ENCODE assay signal across 19 cellular contexts in the genomic region with DNA sequence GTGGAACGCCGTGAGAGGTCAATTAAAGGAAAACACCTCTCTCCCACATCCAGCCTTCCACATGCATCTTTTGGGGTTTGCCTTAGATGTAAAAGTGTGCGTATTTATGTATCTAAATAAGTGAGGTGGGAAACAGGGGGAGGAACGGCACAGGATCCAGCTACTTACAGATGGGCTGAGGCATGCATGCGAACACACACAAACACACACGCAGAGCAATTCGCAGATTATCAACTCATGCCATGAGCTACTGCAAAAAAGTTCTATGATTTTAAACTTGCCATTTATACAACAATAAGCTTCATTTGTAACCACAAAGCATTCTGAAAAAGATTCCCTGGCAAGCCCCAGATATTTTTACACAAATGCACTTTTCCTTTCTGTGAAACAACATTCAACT.
DNase-seq lines count a peak whose midpoint lies in the region; ATAC-seq, FAIRE-seq and TF ChIP-seq lines count a peak whose summit lies in the region.
"Had no signal": no experiment of that assay in that cellular context is flagged by ENCODE, and none has a peak within 500 bp of the region (broad histone marks: within the 10 kb centered on the region; RNA-seq: fewer than 3 reads in every experiment).

No MANE protein-coding gene starts in this region.

- dilution Hi-C loops in IMR-90 (cut with HindIII; ENCODE audit: low sequenced_read_pairs, unreplicated experiment) (no loop called here), endothelial cell of umbilical vein (cut with MboI; ENCODE audit: extremely low pct_ligation_motif_present, low sequenced_read_pairs) (no loop called here)

- H3K4me2 ChIP-seq in IMR-90 (ENCODE audit: low read depth, low read length) (peak overlapping the region; percentile 85), endothelial cell of umbilical vein (ENCODE audit: insufficient read depth, low read length) (peak overlapping the region; percentile 62), neural progenitor cell (no peak overlapping the region)

- no peaks in the 10 kb centered on the region for H3K9me3 Mint-ChIP-seq in neural progenitor cell
- H3K9me3 Mint-ChIP-seq in activated T-helper 2 cell treated with anti-CD3 and anti-CD28 coated beads, Interferon-gamma antibody, Interleukin-2, Interleukin-4, amounts not matched to agents 10 μg/mL and 5 μg/mL and 100 μg/mL, durations not matched to agents 14 hours and 24 hours and 36 hours, result peaks cover 4% of the 10 kb centered on the region
- H3K9me3 Mint-ChIP-seq: activated naive CD8-positive, alpha-beta T cell treated with anti-CD3 and anti-CD28 coated beads, Interleukin-2, amount 50 U/mL, for 24 hours; dendritic cell treated with granulocyte-macrophage colony-stimulating factor and Interleukin-4, amounts not matched to agents 40 ng/mL and 50 ng/mL, for 4 days; stimulated activated naive CD8-positive, alpha-beta T cell treated with anti-CD3 and anti-CD28 coated beads, Interleukin-15, amount 100 ng/mL, for 72 hours had no signal

- in situ Hi-C loops in IMR-90 (cut with MboI; ENCODE audit: low sequenced_read_pairs), result loop anchor here (25.0 kb wide), 1 partner anchor 834 kb away; no protein-coding TSS in a partner anchor

- H2AK9ac ChIP-seq in IMR-90 (replicated peaks; ENCODE audit: low read depth, low read length, poor library complexity), result peak overlapping the region; percentile 82

- CTCF ChIA-PET in IMR-90 (lab: Yijun Ruan, JAX) (interaction anchor here (0.9 kb wide), 1 partner anchor 8 kb away, joined by 3 read pairs; no protein-coding TSS in a partner anchor), endothelial cell of umbilical vein (lab: Charles Lee) (interaction anchor here (0.7 to 2.3 kb wide), 8 partner anchors 9 to 243 kb away, joined by 3 to 11 read pairs (median 4); no protein-coding TSS in a partner anchor)

- BruUV-seq in IMR-90 (replicated peaks; lab: Mats Ljungman, UMichigan) (no TSS peak), endothelial cell of umbilical vein (replicated peaks; lab: Mats Ljungman, UMichigan) (TSS peak; percentile 78)

- H3K9ac ChIP-seq in IMR-90 (ENCODE audit: low read depth, low read length) (peak overlapping the region; percentile 64), endothelial cell of umbilical vein (replicated peaks; ENCODE audit: extremely low read depth, insufficient read depth, low read length) (peak overlapping the region; percentile 60), neural progenitor cell (no peak overlapping the region)

- H3K79me1 ChIP-seq in IMR-90 (ENCODE audit: low read depth in 1 of 2, low read length in 2 of 2), result peaks cover 28 to 58% of the 10 kb centered on the region in 2 experiments

- TF ChIP-seq RAD21 in IMR-90 (IDR thresholded peaks at IDR 0.05; ENCODE audit: low read length), result no peak

- peak overlapping the region; percentile 12; the same call in 1 of the 2 replicates for H2AK5ac ChIP-seq in IMR-90 (ENCODE audit: low read depth, low read length)

- no peaks in the 10 kb centered on the region for H3K27me3 Mint-ChIP-seq in neural progenitor cell (ENCODE audit: insufficient read depth, low read depth)
- no peaks in the 10 kb centered on the region for H3K27me3 Mint-ChIP-seq in activated T-helper 2 cell treated with anti-CD3 and anti-CD28 coated beads, Interferon-gamma antibody, Interleukin-2, Interleukin-4, amounts not matched to agents 10 μg/mL and 5 μg/mL and 100 μg/mL, durations not matched to agents 14 hours and 24 hours and 36 hours (ENCODE audit: low read depth)
- H3K27me3 Mint-ChIP-seq: activated naive CD8-positive, alpha-beta T cell treated with anti-CD3 and anti-CD28 coated beads, Interleukin-2, amount 50 U/mL, for 24 hours; dendritic cell treated with granulocyte-macrophage colony-stimulating factor and Interleukin-4, amounts not matched to agents 40 ng/mL and 50 ng/mL, for 4 days; stimulated activated naive CD8-positive, alpha-beta T cell treated with anti-CD3 and anti-CD28 coated beads, Interleukin-15, amount 100 ng/mL, for 72 hours had no signal

- no peaks in the 10 kb centered on the region for H4K20me1 ChIP-seq in IMR-90 (ENCODE audit: insufficient read depth, low read length)
- H4K20me1 ChIP-seq in endothelial cell of umbilical vein (replicated peaks; ENCODE audit: control insufficient read depth, extremely low read depth, insufficient read depth, low read length), result no peaks in the 10 kb centered on the region
- H4K20me1 ChIP-seq in neural progenitor cell (ENCODE audit: low read depth), result no peaks in the 10 kb centered on the region

- peak overlapping the region; percentile 16 for H2AFZ ChIP-seq in IMR-90 (replicated peaks; ENCODE audit: low read length, poor library complexity)
- H2AFZ ChIP-seq in endothelial cell of umbilical vein (ENCODE audit: low read depth, low read length), result no peak overlapping the region
- peak overlapping the region; percentile 17 for H2AFZ ChIP-seq in neural progenitor cell (replicated peaks)

- H3K36me3 Mint-ChIP-seq in neural progenitor cell, result no peaks in the 10 kb centered on the region
- no peaks in the 10 kb centered on the region for H3K36me3 Mint-ChIP-seq in activated T-helper 2 cell treated with anti-CD3 and anti-CD28 coated beads, Interferon-gamma antibody, Interleukin-2, Interleukin-4, amounts not matched to agents 10 μg/mL and 5 μg/mL and 100 μg/mL, durations not matched to agents 14 hours and 24 hours and 36 hours (ENCODE audit: low read depth)

- intact Hi-C loops in IMR-90 (cut with micrococcal nuclease), result loop anchor here (5.0 to 10.0 kb wide), 5 partner anchors 79 to 434 kb away; no protein-coding TSS in a partner anchor
- intact Hi-C loops in endothelial cell of umbilical vein (cut with micrococcal nuclease), result loop anchor here (5.0 kb wide), 1 partner anchor 59 kb away; no protein-coding TSS in a partner anchor
- intact Hi-C loops in activated T-helper 2 cell treated with anti-CD3 and anti-CD28 coated beads, Interferon-gamma antibody, Interleukin-2, Interleukin-4, amounts not matched to agents 10 μg/mL and 5 μg/mL and 100 μg/mL, durations not matched to agents 14 hours and 24 hours and 36 hours (cut with micrococcal nuclease), result no loop called here

- H3K27ac Mint-ChIP-seq in neural progenitor cell, result peak overlapping the region; percentile 16
- H3K27ac Mint-ChIP-seq in activated T-helper 2 cell treated with anti-CD3 and anti-CD28 coated beads, Interferon-gamma antibody, Interleukin-2, Interleukin-4, amounts not matched to agents 10 μg/mL and 5 μg/mL and 100 μg/mL, durations not matched to agents 14 hours and 24 hours and 36 hours, result no peak overlapping the region
- H3K27ac Mint-ChIP-seq: activated naive CD8-positive, alpha-beta T cell treated with anti-CD3 and anti-CD28 coated beads, Interleukin-2, amount 50 U/mL, for 24 hours; dendritic cell treated with granulocyte-macrophage colony-stimulating factor and Interleukin-4, amounts not matched to agents 40 ng/mL and 50 ng/mL, for 4 days; stimulated activated naive CD8-positive, alpha-beta T cell treated with anti-CD3 and anti-CD28 coated beads, Interleukin-15, amount 100 ng/mL, for 72 hours had no signal

- peak overlapping the region; percentile 59 for H4K91ac ChIP-seq in IMR-90 (ENCODE audit: insufficient read depth, low read depth, low read length)

- H3K4me1 ChIP-seq in IMR-90 (ENCODE audit: control insufficient read depth, insufficient read depth, low read length), result peaks cover 26% of the 10 kb centered on the region
- peaks cover 50% of the 10 kb centered on the region for H3K4me1 ChIP-seq in endothelial cell of umbilical vein (ENCODE audit: control insufficient read depth, extremely low read depth, insufficient read depth, low read length)
- peaks cover 47% of the 10 kb centered on the region for H3K4me1 ChIP-seq in neural progenitor cell

- H3K9me3 ChIP-seq in IMR-90 (ENCODE audit: control insufficient read depth, insufficient read depth, low read length) (no peaks in the 10 kb centered on the region), endothelial cell of umbilical vein (replicated peaks; ENCODE audit: control insufficient read depth, insufficient read depth, low read length) (no peaks in the 10 kb centered on the region), neural progenitor cell (ENCODE audit: low read depth) (no peaks in the 10 kb centered on the region)
- H3K9me3 ChIP-seq: esophagus muscularis mucosa, ovary had no signal

- DNase-seq in AG20443 (ENCODE audit: low spot score) (peak; percentile 16), IMR-90 (peak; percentile 65), endothelial cell of umbilical vein (ENCODE audit: low read depth, low spot score) (no peak), neural progenitor cell (ENCODE audit: low spot score) (no peak), HuH-7.5 (ENCODE audit: low spot score) (no peak), NCI-H2029 (lab: John Stamatoyannopoulos, UW) (no peak), CD1c-positive myeloid dendritic cell (ENCODE audit: extremely low spot score) (no peak)
- no peak for DNase-seq in activated T-helper 2 cell treated with anti-CD3 and anti-CD28 coated beads, Interferon-gamma antibody, Interleukin-2, Interleukin-4, amounts not matched to agents 10 μg/mL and 5 μg/mL and 100 μg/mL, durations not matched to agents 14 hours and 24 hours and 36 hours (ENCODE audit: low spot score)
- DNase-seq: activated naive CD8-positive, alpha-beta T cell treated with anti-CD3 and anti-CD28 coated beads, Interleukin-2, amount 50 U/mL, for 24 hours; DMS53; MM.1S; NCI-H2029 treated with DMSO at 0.1 percent for 48 hours; NCI-H774; stimulated activated CD4-positive, alpha-beta T cell treated with anti-CD3 and anti-CD28 coated beads, Interleukin-12 subunit alpha, Interleukin-12 subunit beta, amount 100 ng/mL, for 4 hours; stimulated activated naive CD8-positive, alpha-beta T cell treated with anti-CD3 and anti-CD28 coated beads, Interleukin-15, amount 100 ng/mL, for 72 hours had no signal

- peak overlapping the region; percentile 70 for H2BK120ac ChIP-seq in IMR-90 (ENCODE audit: low read depth, low read length)

- peak overlapping the region; percentile 40 for H3K23ac ChIP-seq in IMR-90 (ENCODE audit: low read depth, low read length)

- peaks cover 15% of the 10 kb centered on the region for H3F3A ChIP-seq in neural progenitor cell (ENCODE audit: low read depth)

- peaks cover 18% of the 10 kb centered on the region for H3K79me2 ChIP-seq in endothelial cell of umbilical vein (ENCODE audit: control insufficient read depth, insufficient read depth, low read length)
- H3K79me2 ChIP-seq in neural progenitor cell (ENCODE audit: low read depth), result no peaks in the 10 kb centered on the region

- H4K8ac ChIP-seq in IMR-90 (ENCODE audit: low read depth in 2 of 2, low read length in 2 of 2), result peak overlapping the region; percentile 7 to 89; a peak in 3 of 4 replicates

- peak overlapping the region; percentile 88 for H3K18ac ChIP-seq in IMR-90 (ENCODE audit: low read depth, low read length)

- H3K4me3 ChIP-seq in IMR-90 (ENCODE audit: insufficient read depth, low read depth, low read length) (peak overlapping the region; percentile 11; the same call in 1 of the 2 replicates), endothelial cell of umbilical vein (replicated peaks in 1 of 3; ENCODE audit: insufficient read depth in 1 of 3, low read depth in 1 of 3, low read length in 3 of 3) (peak overlapping the region in 1 of 3 experiments; percentile 15), neural progenitor cell (no peak overlapping the region)
- H3K4me3 ChIP-seq: esophagus muscularis mucosa, ovary had no signal

- peak; percentile 19; the same call in 1 of the 2 replicates for ATAC-seq in IMR-90 (ENCODE audit: low read depth)
- ATAC-seq: activated naive CD8-positive, alpha-beta T cell treated with anti-CD3 and anti-CD28 coated beads, Interleukin-2, amount 50 U/mL, for 24 hours; stimulated activated naive CD8-positive, alpha-beta T cell treated with anti-CD3 and anti-CD28 coated beads, Interleukin-15, amount 100 ng/mL, for 72 hours had no signal

- H2BK5ac ChIP-seq in IMR-90 (ENCODE audit: low read depth, low read length, poor library complexity, severe bottlenecking), result peak overlapping the region; percentile 79

- peak overlapping the region; percentile 30 for H2BK20ac ChIP-seq in IMR-90 (ENCODE audit: low read depth, low read length)

- H2BK15ac ChIP-seq in IMR-90 (ENCODE audit: low read depth, low read length), result peak overlapping the region; percentile 42; the same call in 2 of the 3 replicates

- TF ChIP-seq POLR2A in IMR-90 (IDR thresholded peaks at IDR 0.05; ENCODE audit: low read depth, low read length), result no peak
- no peak for TF ChIP-seq POLR2A in endothelial cell of umbilical vein (IDR thresholded peaks at IDR 0.05; ENCODE audit: low read depth, low read length)

- H3K27ac ChIP-seq in IMR-90 (ENCODE audit: insufficient read depth, low read length) (peak overlapping the region; percentile 91), endothelial cell of umbilical vein (ENCODE audit: insufficient read depth, low read depth, low read length) (peak overlapping the region; percentile 87), neural progenitor cell (no peak overlapping the region)
- H3K27ac ChIP-seq: RWPE1 had no signal

- peak overlapping the region; percentile 58; the same call in 1 of the 2 replicates for H3K56ac ChIP-seq in IMR-90 (ENCODE audit: extremely low read depth, insufficient read depth, low read length)

- peak overlapping the region; percentile 35 for H3K14ac ChIP-seq in IMR-90 (replicated peaks; ENCODE audit: low read depth, low read length)

- H3K36me3 ChIP-seq in IMR-90 (ENCODE audit: control insufficient read depth, insufficient read depth, low read length), result no peaks in the 10 kb centered on the region
- H3K36me3 ChIP-seq in endothelial cell of umbilical vein (ENCODE audit: control insufficient read depth in 2 of 2, extremely low read depth in 1 of 2, insufficient read depth in 2 of 2, low read length in 2 of 2), result no peaks in the 10 kb centered on the region
- no peaks in the 10 kb centered on the region for H3K36me3 ChIP-seq in neural progenitor cell
- H3K36me3 ChIP-seq: esophagus muscularis mucosa, ovary had no signal

- H3K4me1 Mint-ChIP-seq in neural progenitor cell, result peaks cover 46% of the 10 kb centered on the region
- H3K4me1 Mint-ChIP-seq in activated T-helper 2 cell treated with anti-CD3 and anti-CD28 coated beads, Interferon-gamma antibody, Interleukin-2, Interleukin-4, amounts not matched to agents 10 μg/mL and 5 μg/mL and 100 μg/mL, durations not matched to agents 14 hours and 24 hours and 36 hours (ENCODE audit: low read depth), result no peaks in the 10 kb centered on the region
- H3K4me1 Mint-ChIP-seq: activated naive CD8-positive, alpha-beta T cell treated with anti-CD3 and anti-CD28 coated beads, Interleukin-2, amount 50 U/mL, for 24 hours; stimulated activated naive CD8-positive, alpha-beta T cell treated with anti-CD3 and anti-CD28 coated beads, Interleukin-15, amount 100 ng/mL, for 72 hours had no signal

- H3K27me3 ChIP-seq in IMR-90 (ENCODE audit: control insufficient read depth, insufficient read depth, low read length), result no peaks in the 10 kb centered on the region
- H3K27me3 ChIP-seq in endothelial cell of umbilical vein (ENCODE audit: control insufficient read depth in 2 of 2, insufficient read depth in 2 of 2, low read length in 2 of 2), result no peaks in the 10 kb centered on the region
- H3K27me3 ChIP-seq in neural progenitor cell, result no peaks in the 10 kb centered on the region
- H3K27me3 ChIP-seq: esophagus muscularis mucosa, ovary had no signal

- H3K4ac ChIP-seq in IMR-90 (ENCODE audit: low read depth, low read length), result peak overlapping the region; percentile 69

- H3K4me3 Mint-ChIP-seq in neural progenitor cell, result no peak overlapping the region
- no peak overlapping the region for H3K4me3 Mint-ChIP-seq in activated T-helper 2 cell treated with anti-CD3 and anti-CD28 coated beads, Interferon-gamma antibody, Interleukin-2, Interleukin-4, amounts not matched to agents 10 μg/mL and 5 μg/mL and 100 μg/mL, durations not matched to agents 14 hours and 24 hours and 36 hours (ENCODE audit: low read depth)
- H3K4me3 Mint-ChIP-seq: activated naive CD8-positive, alpha-beta T cell treated with anti-CD3 and anti-CD28 coated beads, Interleukin-2, amount 50 U/mL, for 24 hours; dendritic cell treated with granulocyte-macrophage colony-stimulating factor and Interleukin-4, amounts not matched to agents 40 ng/mL and 50 ng/mL, for 4 days; stimulated activated naive CD8-positive, alpha-beta T cell treated with anti-CD3 and anti-CD28 coated beads, Interleukin-15, amount 100 ng/mL, for 72 hours had no signal

- 20% methylated on average over 1 of the region's 7 CpGs; no CpG with 5 or more reads in 1 of the 2 experiments for WGBS in IMR-90 (ENCODE audit: extremely low coverage in 2 of 2, insufficient read length in 1 of 2), 2 experiments

- peak; percentile 4 for FAIRE-seq in endothelial cell of umbilical vein (lab: Jason Lieb, UNC)

- POLR2A ChIA-PET in IMR-90 (lab: Charles Lee; ENCODE audit: unreplicated experiment), result no interaction called here
- POLR2A ChIA-PET in endothelial cell of umbilical vein (lab: Charles Lee), result no interaction called here

- no peak for TF ChIP-seq CTCF in IMR-90 (conservative IDR thresholded peaks at IDR 0.05; ENCODE audit: low read depth, low read length)
- TF ChIP-seq CTCF in endothelial cell of umbilical vein (IDR thresholded peaks at IDR 0.05; ENCODE audit: extremely low read depth in 1 of 2, insufficient read depth in 1 of 2, low read depth in 1 of 2, low read length in 2 of 2), result no peak
- no peak for TF ChIP-seq CTCF in neural progenitor cell (IDR thresholded peaks at IDR 0.05)

- peaks cover 6% of the 10 kb centered on the region for H3K9me1 ChIP-seq in IMR-90 (ENCODE audit: insufficient read depth, low read length)
- no peaks in the 10 kb centered on the region for H3K9me1 ChIP-seq in endothelial cell of umbilical vein (replicated peaks; ENCODE audit: control insufficient read depth, extremely low read depth, insufficient read depth, low read length)

- H4K5ac ChIP-seq in IMR-90 (ENCODE audit: low read depth, low read length), result peak overlapping the region; percentile 80

Comparison
In these comparisons a context has a peak if more than half of its experiments do, and no peak if none do; other contexts are left out.
1. DNase-seq: peak in AG20443 (single experiment) and IMR-90 (single experiment); none in endothelial cell of umbilical vein (single experiment), neural progenitor cell (single experiment), activated T-helper 2 cell treated with anti-CD3 and anti-CD28 coated beads, Interferon-gamma antibody, Interleukin-2, Interleukin-4, amounts not matched to agents 10 μg/mL and 5 μg/mL and 100 μg/mL, durations not matched to agents 14 hours and 24 hours and 36 hours (single experiment), HuH-7.5 (single experiment), NCI-H2029 (single experiment) and CD1c-positive myeloid dendritic cell (single experiment).